In the genomic region with DNA sequence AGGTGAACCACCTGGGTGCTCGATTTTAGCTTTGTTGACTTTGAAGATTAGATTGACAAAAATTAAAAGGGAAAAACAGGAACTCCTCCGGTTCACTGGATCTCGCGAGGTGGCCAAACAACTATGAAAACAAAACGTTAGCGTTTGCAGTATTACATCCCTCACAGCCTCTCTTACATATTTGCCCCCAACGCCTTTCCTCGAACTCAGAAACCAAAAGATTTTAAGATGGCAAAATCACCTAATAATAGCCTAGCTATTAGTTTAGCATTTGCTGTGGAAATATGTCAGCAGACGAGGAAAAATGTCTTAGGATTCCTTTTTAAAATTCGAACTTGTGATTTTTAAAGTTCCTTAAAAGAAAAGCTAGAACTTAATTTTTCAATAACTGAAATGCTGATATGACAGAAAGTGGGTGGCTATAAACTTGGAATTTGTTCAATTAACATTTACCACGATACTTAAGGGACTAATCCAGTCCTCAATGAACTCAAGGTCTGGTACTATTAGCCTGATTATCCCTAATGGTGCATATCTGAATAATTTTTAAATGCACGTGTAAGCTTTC, we compare ENCODE assay signal across 7 cellular contexts. TPM values are rescaled to one million over a fixed set of nuclear protein-coding genes. Genes with fewer than 3 reads are reported as not detected.
DNase-seq lines count a peak whose midpoint lies in the region; ATAC-seq, FAIRE-seq and TF ChIP-seq lines count a peak whose summit lies in the region.

No MANE protein-coding gene starts in this region.

- H3K36me3 ChIP-seq in breast epithelium (no peaks in the 10 kb centered on the region), left lung (no peaks in the 10 kb centered on the region), tibial artery (no peaks in the 10 kb centered on the region)

- H3K4me3 ChIP-seq in NB4 (ENCODE audit: low read depth, low read length): peak overlapping the region; percentile 83
- peak overlapping the region; percentile 83 to 92 (median 91) for H3K4me3 ChIP-seq in breast epithelium
- peak overlapping the region; percentile 73 to 85 for H3K4me3 ChIP-seq in left lung
- peak overlapping the region; percentile 81 to 97 for H3K4me3 ChIP-seq in tibial artery

- H3K27me3 ChIP-seq in breast epithelium (no peaks in the 10 kb centered on the region), left lung (peaks cover 0 to 8% of the 10 kb centered on the region in 2 donors), tibial artery (peaks cover 0 to 4% of the 10 kb centered on the region in 2 donors)

- peak; percentile 47 for DNase-seq in H54 (ENCODE audit: insufficient read length, low spot score)
- peak; percentile 1 for DNase-seq in NB4 (ENCODE audit: low read depth)
- no peak for DNase-seq in breast epithelium (ENCODE audit: low spot score in 2 of 2)
- DNase-seq in left lung: no peak
- DNase-seq in tibial artery: no peak
- DNase-seq in HUDEP-2 (lab: John Stamatoyannopoulos, UW; ENCODE audit: unreplicated experiment in 76 of 76): no peak

- TF ChIP-seq CTCF in NB4 (IDR thresholded peaks at IDR 0.05; ENCODE audit: low read depth, low read length): no peak
- TF ChIP-seq CTCF in breast epithelium (IDR thresholded peaks at IDR 0.05): no peak
- no peak for TF ChIP-seq CTCF in left lung (IDR thresholded peaks at IDR 0.05)
- TF ChIP-seq CTCF in tibial artery (IDR thresholded peaks at IDR 0.05): no peak

- no peaks in the 10 kb centered on the region for H3K4me1 ChIP-seq in breast epithelium
- H3K4me1 ChIP-seq in left lung: peaks cover 0 to 22% of the 10 kb centered on the region in 2 donors
- H3K4me1 ChIP-seq in tibial artery: peaks cover 0 to 10% (median 5%) of the 10 kb centered on the region in 4 donors

- H3K27ac ChIP-seq in breast epithelium: peak overlapping the region; percentile 97 to 99
- H3K27ac ChIP-seq in left lung: peak overlapping the region; percentile 95 to 97
- H3K27ac ChIP-seq in tibial artery: peak overlapping the region; percentile 92 to 95

- H3K9me3 ChIP-seq in breast epithelium (no peaks in the 10 kb centered on the region), left lung (no peaks in the 10 kb centered on the region), tibial artery (no peaks in the 10 kb centered on the region)

- ATAC-seq in GM18505 (IDR thresholded peaks at IDR 0.05; ENCODE audit: unreplicated experiment): peak; percentile 38
- peak; percentile 63 for ATAC-seq in left lung

- TF ChIP-seq POLR2A in GM18505 (IDR thresholded peaks at IDR 0.05; ENCODE audit: borderline replicate concordance, extremely low read depth, insufficient read depth, insufficient read length): peak; percentile 18
- TF ChIP-seq POLR2A in H54 (IDR thresholded peaks at IDR 0.05; ENCODE audit: low read depth, low read length): no peak
- no peak for TF ChIP-seq POLR2A in NB4 (IDR thresholded peaks at IDR 0.05; ENCODE audit: extremely low read depth, insufficient read length)
- TF ChIP-seq POLR2A in breast epithelium (IDR thresholded peaks at IDR 0.05): no peak

- intact Hi-C loops in breast epithelium (cut with DNase I; ENCODE audit: low total_unique reads): no loop called here
- intact Hi-C loops in left lung (cut with DNase I): no loop called here
- intact Hi-C loops in tibial artery (cut with DNase I; ENCODE audit: low total_unique reads): loop anchor here (5.0 kb wide), 1 partner anchor 59 kb away; the partner anchor contains the start of gene PCNP

- FAIRE-seq in H54 (lab: Jason Lieb, UNC): peak; percentile 65

RNA-seq across cellular contexts. Expression of gene SENP7, which starts 0.5 kb away (rescaled TPM):
- total RNA-seq in breast epithelium: 10 to 100 TPM; 26.6 to 43.2 (median 26.9) TPM
- total RNA-seq in left lung: 10 to 100 TPM; 13.2 to 15.8 TPM

RNA-seq across cellular contexts. Expression of gene TRMT10C, which starts 48.2 kb away (rescaled TPM):
- total RNA-seq in breast epithelium: 10 to 100 TPM; 17.8 to 27.2 (median 25.6) TPM
- total RNA-seq in left lung: 10 to 100 TPM; 12.3 to 18.2 TPM

Comparison
In these comparisons a context has a peak if more than half of its experiments do, and no peak if none do; other contexts are left out.
1. DNase-seq: peak in H54 (single experiment) and NB4 (single experiment); none in breast epithelium (0 of 2), left lung (0 of 2), tibial artery (0 of 2) and HUDEP-2 (0 of 76).
2. Peak in every context shown above with its lines, with median percentiles within 50 percentile points of each other: H3K4me3 ChIP-seq and H3K27ac ChIP-seq.